ENCODE assay signal across 28 cellular contexts in the genomic region with DNA sequence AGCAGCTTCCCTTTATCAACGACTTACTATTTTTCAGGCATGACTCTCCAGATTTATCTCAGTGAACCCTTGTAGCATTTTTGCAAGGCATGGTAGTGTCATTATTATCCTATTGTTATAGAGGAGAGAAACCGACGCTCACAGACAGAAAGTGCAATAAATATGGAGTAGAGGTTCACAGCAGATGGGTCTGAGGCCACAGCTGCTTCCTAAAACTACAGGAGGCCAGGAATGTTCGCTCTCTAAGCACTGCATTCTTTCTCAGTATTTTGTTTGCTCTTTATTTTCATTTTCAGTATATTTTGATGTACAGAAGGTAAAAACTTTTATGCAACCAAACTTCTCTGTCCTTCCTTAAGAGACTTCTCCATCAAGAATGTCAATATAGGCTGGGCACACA. TPM values are rescaled to one million over a fixed set of nuclear protein-coding genes. Genes with fewer than 3 reads are reported as not detected.
DNase-seq lines count a peak whose midpoint lies in the region; ATAC-seq lines count a peak whose summit lies in the region.
"Had no signal": no experiment of that assay in that cellular context is flagged by ENCODE, and none has a peak within 500 bp of the region (broad histone marks: within the 10 kb centered on the region; RNA-seq: fewer than 3 reads in every experiment).

No MANE protein-coding gene starts in this region.

- no peak overlapping the region for H3K9ac ChIP-seq in subcutaneous abdominal adipose tissue (ENCODE audit: low read length in 5 of 5)

- H3K4me3 ChIP-seq in SJCRH30: no peak overlapping the region
- no peak overlapping the region for H3K4me3 ChIP-seq in mesodermal cell (ENCODE audit: extremely low read depth, insufficient read depth, low read length, poor library complexity, severe bottlenecking)
- H3K4me3 ChIP-seq in subcutaneous abdominal adipose tissue (ENCODE audit: low read depth in 1 of 5, low read length in 5 of 5): no peak overlapping the region
- H3K4me3 ChIP-seq: heart right ventricle, ovary, right atrium auricular region had no signal

- peak; percentile 53 for DNase-seq in DMS 273 (lab: John Stamatoyannopoulos, UW; ENCODE audit: unreplicated experiment)
- no peak for DNase-seq in DMS 273 treated with DMSO at 0.1 percent for 48 hours (lab: John Stamatoyannopoulos, UW)
- no peak for DNase-seq in SJCRH30
- DNase-seq in stimulated activated CD4-positive, alpha-beta T cell treated with anti-CD3 and anti-CD28 coated beads, Interleukin-4, amount 100 ng/mL, for 1 hour: no peak
- DNase-seq in NCI-H524 (lab: John Stamatoyannopoulos, UW): no peak
- DNase-seq: activated CD4-positive, alpha-beta T cell treated with anti-CD3 and anti-CD28 coated beads for 1 hour; activated CD8-positive, alpha-beta T cell treated with anti-CD3 and anti-CD28 coated beads, Interleukin-2, amount 10 ng/mL, durations not matched to agents 7 days and 5 days; activated gamma-delta T cell; activated naive CD8-positive, alpha-beta T cell treated with anti-CD3 and anti-CD28 coated beads, Interleukin-2, amount 50 U/mL, for 24 hours; activated T-cell treated with anti-CD3 and anti-CD28 coated beads for 4 hours; CD4-positive, alpha-beta memory T cell; effector CD8-positive, alpha-beta T cell; heart right ventricle; left cardiac atrium; naive thymus-derived CD4-positive, alpha-beta T cell; NCI-H1092 treated with DMSO at 0.1 percent for 48 hours; NCI-H2029 treated with DMSO at 0.1 percent for 48 hours; SHP77 treated with DMSO at 0.1 percent for 48 hours; stimulated activated naive CD8-positive, alpha-beta T cell treated with anti-CD3 and anti-CD28 coated beads, Interleukin-15, amount 100 ng/mL, for 72 hours had no signal

- peak overlapping the region; percentile 83 for H3K27ac ChIP-seq in SJCRH30
- peak overlapping the region; percentile 23 for H3K27ac ChIP-seq in mesodermal cell (ENCODE audit: low read depth, low read length, severe bottlenecking)
- peak overlapping the region; percentile 69 for H3K27ac ChIP-seq in subcutaneous abdominal adipose tissue (ENCODE audit: low read depth, low read length)
- H3K27ac ChIP-seq: 22Rv1 had no signal

- H3K27me3 ChIP-seq in SJCRH30: no peaks in the 10 kb centered on the region
- H3K27me3 ChIP-seq in subcutaneous abdominal adipose tissue (ENCODE audit: control insufficient read depth in 5 of 5, insufficient read depth in 4 of 5, low read length in 5 of 5): no peaks in the 10 kb centered on the region
- H3K27me3 ChIP-seq: ovary, right atrium auricular region had no signal

- H3K4me1 ChIP-seq in SJCRH30 (peaks cover 35% of the 10 kb centered on the region), mesodermal cell (ENCODE audit: control insufficient read depth, insufficient read depth, low read length, poor library complexity, severe bottlenecking) (peaks cover 14% of the 10 kb centered on the region), subcutaneous abdominal adipose tissue (ENCODE audit: control insufficient read depth in 5 of 5, insufficient read depth in 5 of 5, low read length in 5 of 5) (peaks cover 4 to 44% (median 30%) of the 10 kb centered on the region in 5 donors)

- WGBS in mesodermal cell (ENCODE audit: insufficient coverage in 2 of 2), 2 experiments: 81 to 97% methylated on average over 2 to 3 of the region's 4 CpGs

- H3K36me3 ChIP-seq in SJCRH30: no peaks in the 10 kb centered on the region
- H3K36me3 ChIP-seq in mesodermal cell (ENCODE audit: control insufficient read depth, insufficient read depth, low read length): no peaks in the 10 kb centered on the region
- no peaks in the 10 kb centered on the region for H3K36me3 ChIP-seq in subcutaneous abdominal adipose tissue (ENCODE audit: control insufficient read depth in 5 of 5, insufficient read depth in 5 of 5, low read length in 5 of 5)
- H3K36me3 ChIP-seq: heart right ventricle, ovary, right atrium auricular region had no signal

- no peak for ATAC-seq in HG03108 (IDR thresholded peaks at IDR 0.05; ENCODE audit: unreplicated experiment)
- ATAC-seq: activated CD8-positive, alpha-beta T cell treated with anti-CD3 and anti-CD28 coated beads, Interleukin-2, amount 10 ng/mL, durations not matched to agents 7 days and 5 days; activated naive CD8-positive, alpha-beta T cell treated with anti-CD3 and anti-CD28 coated beads, Interleukin-2, amount 50 U/mL, for 24 hours; naive thymus-derived CD4-positive, alpha-beta T cell; stimulated activated naive CD8-positive, alpha-beta T cell treated with anti-CD3 and anti-CD28 coated beads, Interleukin-15, amount 100 ng/mL, for 72 hours had no signal

- H3K9me3 ChIP-seq in SJCRH30 (replicated peaks): no peaks in the 10 kb centered on the region
- H3K9me3 ChIP-seq in mesodermal cell (ENCODE audit: control insufficient read depth, low read length): no peaks in the 10 kb centered on the region
- H3K9me3 ChIP-seq in subcutaneous abdominal adipose tissue (ENCODE audit: control insufficient read depth in 5 of 5, low read length in 5 of 5): peaks cover 0 to 3% (median 0%) of the 10 kb centered on the region in 5 donors
- H3K9me3 ChIP-seq: heart right ventricle, ovary, right atrium auricular region had no signal

RNA-seq across cellular contexts. Expression of gene AEBP1, which starts 4.5 kb away (rescaled TPM):
- 13.4 and 17.8 TPM in 2 replicates for total RNA-seq in SJCRH30 (2014; rRNA removed; shearing (Covaris generic))
- 109 TPM for polyA plus RNA-seq in mesodermal cell (2013, experiment 1 of 2)
- polyA plus RNA-seq in mesodermal cell (2013, experiment 2 of 2): 89.5 TPM

RNA-seq across cellular contexts. Expression of gene POLM, which starts 17.3 kb away (rescaled TPM):
- 7.6 and 7.9 TPM in 2 replicates for total RNA-seq in SJCRH30 (2014; rRNA removed; shearing (Covaris generic))
- polyA plus RNA-seq in mesodermal cell (2013, experiment 1 of 2): 14.3 TPM
- 10.3 TPM for polyA plus RNA-seq in mesodermal cell (2013, experiment 2 of 2)

RNA-seq across cellular contexts. Expression of gene POLD2, which starts 23.7 kb away (rescaled TPM):
- total RNA-seq in SJCRH30 (2014; rRNA removed; shearing (Covaris generic)): 149 and 162 TPM in 2 replicates
- polyA plus RNA-seq in mesodermal cell (2013, experiment 1 of 2): 88.8 TPM
- polyA plus RNA-seq in mesodermal cell (2013, experiment 2 of 2): 87.7 TPM

RNA-seq across cellular contexts. Expression of gene PGAM2, which starts 34.3 kb away (rescaled TPM):
- total RNA-seq in SJCRH30 (2014; rRNA removed; shearing (Covaris generic)): not detected in 2 replicates
- 0.48 TPM for polyA plus RNA-seq in mesodermal cell (2013, experiment 1 of 2)
- polyA plus RNA-seq in mesodermal cell (2013, experiment 2 of 2): not detected
- total RNA-seq: epithelial cell of proximal tubule had no signal
- polyA plus RNA-seq: CD4-positive, alpha-beta memory T cell; naive thymus-derived CD4-positive, alpha-beta T cell had no signal

RNA-seq across cellular contexts. Expression of gene MYL7, which starts 41.5 kb away (rescaled TPM):
- total RNA-seq in SJCRH30 (2014; rRNA removed; shearing (Covaris generic)): not detected in 2 replicates
- polyA plus RNA-seq in mesodermal cell (2013, experiment 1 of 2): 58.3 TPM
- polyA plus RNA-seq in mesodermal cell (2013, experiment 2 of 2): 43.2 TPM
- total RNA-seq: activated CD8-positive, alpha-beta T cell treated with anti-CD3 and anti-CD28 coated beads, Interleukin-2, amount 10 ng/mL, durations not matched to agents 7 days and 5 days; CD4-positive, alpha-beta memory T cell; cerebellum; epithelial cell of proximal tubule; naive thymus-derived CD4-positive, alpha-beta T cell; T-helper 1 cell treated with Interleukin-12 subunit alpha and Interleukin-12 subunit beta and Interleukin-4 antibody, amounts not matched to agents 30 ng/mL and 1 ng/mL, for 36 hours had no signal
- polyA plus RNA-seq: CD4-positive, alpha-beta memory T cell; naive thymus-derived CD4-positive, alpha-beta T cell had no signal

Comparison
In these comparisons a context has a peak if more than half of its experiments do, and no peak if none do; other contexts are left out.
1. H3K27ac ChIP-seq: peak in every context shown above with its lines; median percentile 83 in SJCRH30; 69 in subcutaneous abdominal adipose tissue; 23 in mesodermal cell.